13 cellular contexts compared by ENCODE assay signal in the genomic region with DNA sequence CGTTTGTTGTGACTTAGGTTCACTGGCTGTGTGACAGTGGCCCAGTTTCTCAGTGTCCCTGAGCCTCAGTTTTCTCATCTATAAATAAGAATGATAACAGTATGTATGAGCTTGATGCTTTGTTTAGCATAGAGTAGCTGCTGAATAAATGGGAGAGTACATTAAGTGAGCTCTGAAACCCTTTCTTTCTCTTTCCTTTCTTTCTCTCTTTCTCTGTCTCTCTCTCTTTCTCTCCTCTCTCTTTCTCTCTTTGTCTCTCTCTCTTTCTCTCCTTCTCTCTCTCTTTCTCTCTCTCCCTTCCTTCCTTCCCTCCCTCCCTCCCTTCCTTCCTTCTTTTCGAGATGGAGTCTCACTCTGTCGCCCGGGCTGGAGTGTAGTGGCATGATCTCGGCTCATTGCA. TPM values are rescaled to one million over a fixed set of nuclear protein-coding genes. Genes with fewer than 3 reads are reported as not detected.
DNase-seq lines count a peak whose midpoint lies in the region; ATAC-seq, FAIRE-seq and TF ChIP-seq lines count a peak whose summit lies in the region.
"Had no signal": no experiment of that assay in that cellular context is flagged by ENCODE, and none has a peak within 500 bp of the region (broad histone marks: within the 10 kb centered on the region; RNA-seq: fewer than 3 reads in every experiment).

No MANE protein-coding gene starts in this region.

- H3K27me3 Mint-ChIP-seq in T-helper 1 cell treated with Interleukin-12 subunit alpha and Interleukin-12 subunit beta and Interleukin-4 antibody, amounts not matched to agents 30 μg/mL and 1 μg/mL, for 36 hours (ENCODE audit: low read depth), result no peaks in the 10 kb centered on the region
- H3K27me3 Mint-ChIP-seq in central memory CD8-positive, alpha-beta T cell, result no peaks in the 10 kb centered on the region

- H3K27ac ChIP-seq in OCI-LY7 (ENCODE audit: low read depth, low read length, poor library complexity, severe bottlenecking) (no peak overlapping the region), psoas muscle (peak overlapping the region; percentile 93), pancreas (peak overlapping the region in 1 of 4 donors; percentile 28)
- H3K27ac ChIP-seq: brain microvascular endothelial cell, SJCRH30 had no signal

- H3K9me3 ChIP-seq in OCI-LY7 (ENCODE audit: low read length) (no peaks in the 10 kb centered on the region), psoas muscle (no peaks in the 10 kb centered on the region), pancreas (no peaks in the 10 kb centered on the region)
- H3K9me3 ChIP-seq: SJCRH30 had no signal

- DNase-seq in T-helper 1 cell (no peak), OCI-LY7 (ENCODE audit: low spot score) (no peak), psoas muscle (no peak), pancreas (no peak)
- DNase-seq in central memory CD8-positive, alpha-beta T cell (ENCODE audit: low spot score in 2 of 2), result no peak
- DNase-seq: activated CD4-positive, alpha-beta T cell treated with anti-CD3 and anti-CD28 coated beads, Interleukin-2, amount 50 U/mL, for 1 hour; brain microvascular endothelial cell; NCI-H446; SJCRH30 had no signal

- H3K4me3 ChIP-seq in OCI-LY7 (ENCODE audit: low read depth, low read length, poor library complexity, severe bottlenecking), result no peak overlapping the region
- no peak overlapping the region for H3K4me3 ChIP-seq in psoas muscle
- no peak overlapping the region for H3K4me3 ChIP-seq in pancreas
- H3K4me3 ChIP-seq: SJCRH30 had no signal

- intact Hi-C loops in OCI-LY7 (cut with micrococcal nuclease; ENCODE audit: unreplicated experiment), result no loop called here
- intact Hi-C loops in psoas muscle (cut with DNase I), result loop anchor here (5.0 kb wide), 3 partner anchors 37 to 107 kb away; a partner anchor contains a TSS
- intact Hi-C loops in pancreas (cut with DNase I), result loop anchor here in 1 of 3 donors (10.0 kb wide), 1 partner anchor 85 kb away; no protein-coding TSS in a partner anchor

- WGBS in psoas muscle, 3 donors, result 48 to 68% (median 59%) methylated on average over 5 of the region's 5 CpGs
- 59 to 70% methylated on average over 5 of the region's 5 CpGs for WGBS in pancreas, 2 donors

- H3K4me3 Mint-ChIP-seq in T-helper 1 cell treated with Interleukin-12 subunit alpha and Interleukin-12 subunit beta and Interleukin-4 antibody, amounts not matched to agents 30 μg/mL and 1 μg/mL, for 36 hours, result peak overlapping the region; percentile 63
- H3K4me3 Mint-ChIP-seq in central memory CD8-positive, alpha-beta T cell, result peak overlapping the region; percentile 31

- H3K27ac Mint-ChIP-seq in T-helper 1 cell treated with Interleukin-12 subunit alpha and Interleukin-12 subunit beta and Interleukin-4 antibody, amounts not matched to agents 30 μg/mL and 1 μg/mL, for 36 hours, result peak overlapping the region; percentile 6
- peak overlapping the region; percentile 29 for H3K27ac Mint-ChIP-seq in central memory CD8-positive, alpha-beta T cell (ENCODE audit: low read depth)

- H3K79me2 ChIP-seq in OCI-LY7 (ENCODE audit: insufficient read depth, low read depth, low read length), result peaks cover 25% of the 10 kb centered on the region

- H3K4me1 Mint-ChIP-seq in T-helper 1 cell treated with Interleukin-12 subunit alpha and Interleukin-12 subunit beta and Interleukin-4 antibody, amounts not matched to agents 30 μg/mL and 1 μg/mL, for 36 hours (ENCODE audit: low read depth), result peaks cover 18% of the 10 kb centered on the region
- peaks cover 25% of the 10 kb centered on the region for H3K4me1 Mint-ChIP-seq in central memory CD8-positive, alpha-beta T cell

- H3K27me3 ChIP-seq in psoas muscle (ENCODE audit: insufficient read depth in 3 of 3, low read length in 2 of 3) (no peaks in the 10 kb centered on the region), pancreas (no peaks in the 10 kb centered on the region)
- H3K27me3 ChIP-seq: brain microvascular endothelial cell had no signal

- BruUV-seq in OCI-LY7 (replicated peaks; lab: Mats Ljungman, UMichigan), result no TSS peak

- TF ChIP-seq CTCF in OCI-LY7 (conservative IDR thresholded peaks at IDR 0.05; ENCODE audit: low read length), result no peak
- no peak for TF ChIP-seq CTCF in psoas muscle (IDR thresholded peaks at IDR 0.05)
- TF ChIP-seq CTCF in pancreas (IDR thresholded peaks at IDR 0.05), result no peak

- peaks cover 13% of the 10 kb centered on the region for H3K36me3 Mint-ChIP-seq in T-helper 1 cell treated with Interleukin-12 subunit alpha and Interleukin-12 subunit beta and Interleukin-4 antibody, amounts not matched to agents 30 μg/mL and 1 μg/mL, for 36 hours (ENCODE audit: low read depth)
- H3K36me3 Mint-ChIP-seq in central memory CD8-positive, alpha-beta T cell (ENCODE audit: insufficient read depth), result peaks cover 32% of the 10 kb centered on the region

- ATAC-seq in central memory CD8-positive, alpha-beta T cell (replicated peaks; ENCODE audit: extremely low read depth, poor library complexity, severe bottlenecking), result no peak
- ATAC-seq in psoas muscle, result no peak
- ATAC-seq in GM18517 (IDR thresholded peaks at IDR 0.05; ENCODE audit: unreplicated experiment), result no peak
- ATAC-seq in GM19035 (IDR thresholded peaks at IDR 0.05; ENCODE audit: unreplicated experiment), result no peak
- no peak for ATAC-seq in pancreas

- no peak overlapping the region for H2AFZ ChIP-seq in OCI-LY7 (ENCODE audit: low read length)

- POLR2A ChIA-PET in OCI-LY7 (lab: Charles Lee), result interaction anchor here (0.6 to 2.8 kb wide), 4 partner anchors 16 to 69 kb away, joined by 3 to 13 read pairs (median 5); a partner anchor contains a TSS

- H3K9me2 ChIP-seq in OCI-LY7 (ENCODE audit: insufficient read depth, low read length), result no peaks in the 10 kb centered on the region

- peak overlapping the region; percentile 99 for H3K4me2 ChIP-seq in OCI-LY7 (ENCODE audit: low read length)

- FAIRE-seq in pancreas (lab: Jason Lieb, UNC), result no peak
- FAIRE-seq: A204.1 had no signal

- H3K9me3 Mint-ChIP-seq in T-helper 1 cell treated with Interleukin-12 subunit alpha and Interleukin-12 subunit beta and Interleukin-4 antibody, amounts not matched to agents 30 μg/mL and 1 μg/mL, for 36 hours, result no peaks in the 10 kb centered on the region
- no peaks in the 10 kb centered on the region for H3K9me3 Mint-ChIP-seq in central memory CD8-positive, alpha-beta T cell

- 0 out of 2 replicates have a peak, but pooled peaks cover 6% of the 10 kb centered on the region for H4K20me1 ChIP-seq in OCI-LY7 (ENCODE audit: insufficient read depth, low read length)

- H3K36me3 ChIP-seq in OCI-LY7 (ENCODE audit: insufficient read depth, low read length) (peaks cover 28% of the 10 kb centered on the region), psoas muscle (ENCODE audit: insufficient read depth in 1 of 2, low read depth in 1 of 2) (peaks cover 3 to 27% of the 10 kb centered on the region in 2 donors), pancreas (peaks cover 0 to 11% (median 2%) of the 10 kb centered on the region in 3 donors)

- CTCF ChIA-PET in OCI-LY7 (lab: Charles Lee; ENCODE audit: unreplicated experiment), result no interaction called here

- H3K4me1 ChIP-seq in OCI-LY7 (ENCODE audit: insufficient read depth, low read length, poor library complexity, severe bottlenecking), result peaks cover 29% of the 10 kb centered on the region
- H3K4me1 ChIP-seq in psoas muscle, result peaks cover 18% of the 10 kb centered on the region
- H3K4me1 ChIP-seq in pancreas, result peaks cover 0 to 9% (median 6%) of the 10 kb centered on the region in 3 donors

RNA-seq across cellular contexts. Expression of a gene that starts 2.0 kb away (rescaled TPM):
- total RNA-seq in OCI-LY7 (2014; rRNA removed; shearing (Covaris generic)), result 96.0 and 99.8 TPM in 2 replicates
- total RNA-seq in OCI-LY7 (2022) (96.7 and 101 TPM in 2 replicates), psoas muscle (10 to 100 TPM; 38.9 to 76.5 (median 50.8) TPM), pancreas (10 to 100 TPM; 33.4 to 46.2 (median 41.9) TPM)
- polyA plus RNA-seq in psoas muscle (100 to 1,000 TPM in 2 of 3 donors, 10 to 100 TPM in 1; 84.6 to 144 (median 122) TPM), pancreas (10 to 100 TPM; 48.7 to 66.9 TPM)

RNA-seq across cellular contexts. Expression of a gene that starts 12.0 kb away (rescaled TPM):
- total RNA-seq in OCI-LY7 (2014; rRNA removed; shearing (Covaris generic)), result 1,188 and 1,580 TPM in 2 replicates
- total RNA-seq in OCI-LY7 (2022) (1,496 and 1,653 TPM in 2 replicates), psoas muscle (1,000 to 10,000 TPM in 2 of 4 donors, 100 to 1,000 TPM in 2; 979 to 1,082 (median 1,028) TPM), pancreas (100 to 1,000 TPM; 522 to 838 (median 679) TPM)
- polyA plus RNA-seq in psoas muscle (1,000 to 10,000 TPM in 2 of 3 donors, 100 to 1,000 TPM in 1; 877 to 1,553 (median 1,005) TPM), pancreas (100 to 1,000 TPM; 402 to 680 TPM)

RNA-seq across cellular contexts. Expression of a gene that starts 16.3 kb away (rescaled TPM):
- 159 and 200 TPM in 2 replicates for total RNA-seq in OCI-LY7 (2014; rRNA removed; shearing (Covaris generic))
- total RNA-seq in OCI-LY7 (2022) (189 and 201 TPM in 2 replicates), psoas muscle (100 to 1,000 TPM in 2 of 4 donors, 10 to 100 TPM in 2; 94.4 to 137 (median 113) TPM), pancreas (100 to 1,000 TPM in 2 of 6 donors, 10 to 100 TPM in 4; 73.8 to 104 (median 87.9) TPM)
- polyA plus RNA-seq in psoas muscle (100 to 1,000 TPM in 2 of 3 donors, 10 to 100 TPM in 1; 92.8 to 143 (median 138) TPM), pancreas (100 to 1,000 TPM; 198 to 218 TPM)

RNA-seq across cellular contexts. Expression of a gene that starts 28.9 kb away (rescaled TPM):
- total RNA-seq in OCI-LY7 (2014; rRNA removed; shearing (Covaris generic)), result 122 and 126 TPM in 2 replicates
- 84.6 and 88.8 TPM in 2 replicates for total RNA-seq in OCI-LY7 (2022)
- total RNA-seq in psoas muscle, result 100 to 1,000 TPM in 1 of 4 donors, 10 to 100 TPM in 3; 52.1 to 105 (median 92.0) TPM
- 100 to 1,000 TPM in 1 of 3 donors, 10 to 100 TPM in 2; 67.7 to 105 (median 80.7) TPM for polyA plus RNA-seq in psoas muscle
- 10 to 100 TPM; 30.0 to 46.2 (median 36.1) TPM for total RNA-seq in pancreas
- 100 to 1,000 TPM; 122 to 158 TPM for polyA plus RNA-seq in pancreas

RNA-seq across cellular contexts. Expression of a gene that starts 37.8 kb away (rescaled TPM):
- total RNA-seq in OCI-LY7 (2014; rRNA removed; shearing (Covaris generic)), result 14.4 and 18.7 TPM in 2 replicates
- total RNA-seq in OCI-LY7 (2022), result 24.6 and 26.5 TPM in 2 replicates
- total RNA-seq in psoas muscle, result 10 to 100 TPM; 17.5 to 40.2 (median 24.9) TPM
- polyA plus RNA-seq in psoas muscle, result 10 to 100 TPM in 1 of 3 donors, 1 to 10 TPM in 2; 7.5 to 12.3 (median 9.2) TPM
- total RNA-seq in pancreas, result 10 to 100 TPM in 1 of 6 donors, 1 to 10 TPM in 5; 5.8 to 10.5 (median 9.3) TPM
- 10 to 100 TPM; 10.3 to 13.4 TPM for polyA plus RNA-seq in pancreas
